Comparison of ENCODE assay signal across 21 cellular contexts in genomic region chr7:133746847-133747246, GRCh38.
DNase-seq lines count a peak whose midpoint lies in the region; ATAC-seq, FAIRE-seq and TF ChIP-seq lines count a peak whose summit lies in the region.
"Had no signal": no experiment of that assay in that cellular context is flagged by ENCODE, and none has a peak within 500 bp of the region (broad histone marks: within the 10 kb centered on the region; RNA-seq: fewer than 3 reads in every experiment).

No MANE protein-coding gene starts in this region.

- no peaks in the 10 kb centered on the region for H3K36me3 Mint-ChIP-seq in type B pancreatic cell

- TF ChIP-seq POLR2A in breast epithelium (IDR thresholded peaks at IDR 0.05) (no peak), Peyer's patch (IDR thresholded peaks at IDR 0.05) (no peak), heart left ventricle (IDR thresholded peaks at IDR 0.05) (no peak)

- H3K27ac ChIP-seq in mammary epithelial cell (ENCODE audit: insufficient read depth, low read depth, low read length) (peak overlapping the region; percentile 53), breast epithelium (no peak overlapping the region), Peyer's patch (no peak overlapping the region), heart left ventricle (no peak overlapping the region)
- H3K27ac ChIP-seq: BLaER1, GM23248 had no signal

- H3K9me3 ChIP-seq in mammary epithelial cell (replicated peaks; ENCODE audit: insufficient read depth, low read length) (no peaks in the 10 kb centered on the region), breast epithelium (no peaks in the 10 kb centered on the region), Peyer's patch (no peaks in the 10 kb centered on the region), heart left ventricle (no peaks in the 10 kb centered on the region)
- H3K9me3 ChIP-seq: BLaER1 had no signal

- H3K4me3 ChIP-seq in mammary epithelial cell (replicated peaks in 1 of 3; ENCODE audit: insufficient read depth in 1 of 3, low read depth in 2 of 3, low read length in 3 of 3) (no peak overlapping the region), breast epithelium (no peak overlapping the region), bronchial epithelial cell (ENCODE audit: low read depth, low read length) (no peak overlapping the region), Peyer's patch (no peak overlapping the region), heart left ventricle (no peak overlapping the region)
- H3K4me3 ChIP-seq: BLaER1, GM12878, GM23248 had no signal

- no peak overlapping the region for H3K4me3 Mint-ChIP-seq in type B pancreatic cell

- no peaks in the 10 kb centered on the region for H3K79me2 ChIP-seq in mammary epithelial cell (ENCODE audit: insufficient read depth, low read length)

- peak; percentile 57 for DNase-seq in mammary epithelial cell
- no peak for DNase-seq in breast epithelium (ENCODE audit: low spot score in 2 of 2)
- DNase-seq in bronchial epithelial cell (ENCODE audit: low read depth): peak; percentile 12
- peak; percentile 47 for DNase-seq in kidney glomerular epithelial cell (lab: John Stamatoyannopoulos, UW)
- no peak for DNase-seq in type B pancreatic cell (ENCODE audit: extremely low spot score, unreplicated experiment)
- DNase-seq in Peyer's patch: no peak
- no peak for DNase-seq in heart left ventricle
- DNase-seq: DND-41, GM23248, IMR-90, Kasumi-1, MM.1S, NCI-H1092 treated with DMSO at 0.1 percent for 48 hours, NCI-H187, NCI-H510A, NCI-H82, PC-3 had no signal

- peaks cover 4% of the 10 kb centered on the region for H3K4me1 Mint-ChIP-seq in type B pancreatic cell (ENCODE audit: unreplicated experiment)

- peak overlapping the region; percentile 28 for H2AFZ ChIP-seq in mammary epithelial cell (ENCODE audit: low read depth, low read length)
- H2AFZ ChIP-seq: GM23248 had no signal

- in situ Hi-C loops in mammary epithelial cell (cut with MboI; ENCODE audit: low sequenced_read_pairs in 2 of 2): no loop called here

- WGBS in mammary epithelial cell (ENCODE audit: low coverage, missing lambda C conversion rate): 33% methylated on average over 1 of the region's 2 CpGs
- 48 to 56% (median 49%) methylated on average over 2 of the region's 2 CpGs for WGBS in heart left ventricle, 4 donors

- ATAC-seq in GM21576 (IDR thresholded peaks at IDR 0.05; ENCODE audit: unreplicated experiment) (no peak), heart left ventricle (no peak)
- ATAC-seq: GM12878, PC-3 had no signal

- no TSS peak for BruUV-seq in mammary epithelial cell (replicated peaks; lab: Mats Ljungman, UMichigan)

- no peaks in the 10 kb centered on the region for H3K9me3 Mint-ChIP-seq in type B pancreatic cell

- H3K36me3 ChIP-seq in mammary epithelial cell (ENCODE audit: insufficient read depth, low read length) (no peaks in the 10 kb centered on the region), breast epithelium (no peaks in the 10 kb centered on the region), bronchial epithelial cell (ENCODE audit: control insufficient read depth, insufficient read depth, low read length) (no peaks in the 10 kb centered on the region), Peyer's patch (no peaks in the 10 kb centered on the region), heart left ventricle (no peaks in the 10 kb centered on the region)
- H3K36me3 ChIP-seq: BLaER1 had no signal

- peak overlapping the region; percentile 73 for H3K4me2 ChIP-seq in mammary epithelial cell (ENCODE audit: insufficient read depth, low read depth, low read length)
- H3K4me2 ChIP-seq: BLaER1 had no signal

- H3K27me3 Mint-ChIP-seq in type B pancreatic cell: peaks cover 10% of the 10 kb centered on the region

- peak overlapping the region; percentile 46 for H3K9ac ChIP-seq in mammary epithelial cell (ENCODE audit: insufficient read depth, low read length)
- H3K9ac ChIP-seq: BLaER1, GM23248 had no signal

- H3K4me1 ChIP-seq in mammary epithelial cell (ENCODE audit: insufficient read depth, low read length) (peaks cover 14% of the 10 kb centered on the region), breast epithelium (no peaks in the 10 kb centered on the region), Peyer's patch (no peaks in the 10 kb centered on the region), heart left ventricle (peaks cover 0 to 5% (median 0%) of the 10 kb centered on the region in 12 donors)
- H3K4me1 ChIP-seq: BLaER1 had no signal

- TF ChIP-seq CTCF in mammary epithelial cell (conservative IDR thresholded peaks at IDR 0.05 in 1 of 2, IDR thresholded peaks at IDR 0.05 in 1 of 2; ENCODE audit: extremely low read depth in 1 of 2, insufficient read depth in 1 of 2, low read depth in 1 of 2, low read length in 2 of 2) (no peak), breast epithelium (IDR thresholded peaks at IDR 0.05) (no peak), bronchial epithelial cell (IDR thresholded peaks at IDR 0.05; ENCODE audit: insufficient read depth, low read length, severe bottlenecking) (no peak), type B pancreatic cell (conservative IDR thresholded peaks at IDR 0.05) (no peak), Peyer's patch (IDR thresholded peaks at IDR 0.05) (no peak), heart left ventricle (IDR thresholded peaks at IDR 0.05) (no peak)

- peak overlapping the region; percentile 30 for H3K27ac Mint-ChIP-seq in type B pancreatic cell

- H3K27me3 ChIP-seq in mammary epithelial cell (ENCODE audit: insufficient read depth, low read length) (no peaks in the 10 kb centered on the region), breast epithelium (no peaks in the 10 kb centered on the region), bronchial epithelial cell (ENCODE audit: control insufficient read depth, insufficient read depth, low read length) (no peaks in the 10 kb centered on the region), Peyer's patch (no peaks in the 10 kb centered on the region), heart left ventricle (no peaks in the 10 kb centered on the region)
- H3K27me3 ChIP-seq: BLaER1 had no signal

- CTCF ChIA-PET in mammary epithelial cell (lab: Charles Lee; ENCODE audit: low non-redundant PET): interaction anchor here (0.6 kb wide), 1 partner anchor 105 kb away, joined by 4 read pairs; no protein-coding TSS in a partner anchor

- H4K20me1 ChIP-seq in mammary epithelial cell (ENCODE audit: insufficient read depth, low read length): no peaks in the 10 kb centered on the region
- H4K20me1 ChIP-seq: BLaER1 had no signal

- intact Hi-C loops in mammary epithelial cell (cut with micrococcal nuclease): loop anchor here (1.0 to 10.0 kb wide), 4 partner anchors 106 to 678 kb away; no protein-coding TSS in a partner anchor
- intact Hi-C loops in breast epithelium (cut with DNase I; ENCODE audit: low total_unique reads): no loop called here
- intact Hi-C loops in heart left ventricle (cut with DNase I): no loop called here

- FAIRE-seq in bronchial epithelial cell (lab: Jason Lieb, UNC): no peak
- FAIRE-seq: G401.6, GM12878 had no signal

- dilution Hi-C loops in mammary epithelial cell (cut with HindIII; ENCODE audit: low sequenced_read_pairs): no loop called here

Comparison
In these comparisons a context has a peak if more than half of its experiments do, and no peak if none do; other contexts are left out.
1. DNase-seq: peak in mammary epithelial cell (single experiment), bronchial epithelial cell (single experiment) and kidney glomerular epithelial cell (single experiment); none in breast epithelium (0 of 2), type B pancreatic cell (single experiment), Peyer's patch (0 of 3) and heart left ventricle (0 of 5).